ENCODE assay signal across 17 cellular contexts in the genomic region with DNA sequence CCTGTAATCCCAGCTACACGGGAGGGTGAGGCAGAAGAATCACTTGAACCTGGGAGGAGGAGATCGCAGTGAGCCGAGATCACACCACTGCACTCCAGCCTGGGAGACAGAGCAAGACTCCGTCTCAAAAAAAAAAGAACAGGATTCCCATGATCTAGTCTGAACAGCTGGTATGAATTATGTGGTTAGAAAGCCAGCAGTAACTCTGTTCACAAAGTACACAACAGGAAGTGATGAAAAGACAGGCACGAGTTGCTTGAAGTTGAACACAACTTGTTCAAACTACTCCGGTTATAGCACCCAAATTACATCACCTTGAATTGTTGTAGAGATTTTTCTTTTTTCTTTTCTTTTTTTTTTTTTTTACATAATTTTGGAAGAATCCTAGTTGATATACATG.
DNase-seq lines count a peak whose midpoint lies in the region; ATAC-seq and TF ChIP-seq lines count a peak whose summit lies in the region.
"Had no signal": no experiment of that assay in that cellular context is flagged by ENCODE, and none has a peak within 500 bp of the region (broad histone marks: within the 10 kb centered on the region; RNA-seq: fewer than 3 reads in every experiment).

No MANE protein-coding gene starts in this region.

- H3K4me3 Mint-ChIP-seq in CD4-positive, alpha-beta T cell = no peak overlapping the region
- no peak overlapping the region for H3K4me3 Mint-ChIP-seq in effector memory CD8-positive, alpha-beta T cell
- no peak overlapping the region for H3K4me3 Mint-ChIP-seq in osteocyte (ENCODE audit: unreplicated experiment)
- no peak overlapping the region for H3K4me3 Mint-ChIP-seq in natural killer cell treated with Interleukin-12 subunit alpha and Interleukin-12 subunit beta and Interleukin-15 and Interleukin-18, amount 100 ng/mL, for 72 hours
- H3K4me3 Mint-ChIP-seq: naive B cell had no signal

- no peaks in the 10 kb centered on the region for H3K36me3 ChIP-seq in prostate gland
- H3K36me3 ChIP-seq: right lobe of liver had no signal

- no peak for TF ChIP-seq CTCF in CD4-positive, alpha-beta T cell (IDR thresholded peaks at IDR 0.05)
- TF ChIP-seq CTCF in osteocyte (IDR thresholded peaks at IDR 0.05) (no peak), prostate gland (IDR thresholded peaks at IDR 0.05) (no peak)

- H3K27me3 ChIP-seq in CD4-positive, alpha-beta T cell (ENCODE audit: control insufficient read depth, insufficient read depth, low read length) = no peaks in the 10 kb centered on the region
- no peaks in the 10 kb centered on the region for H3K27me3 ChIP-seq in prostate gland (replicated peaks; ENCODE audit: insufficient read depth)
- H3K27me3 ChIP-seq: right lobe of liver had no signal

- TF ChIP-seq POLR2A in prostate gland (IDR thresholded peaks at IDR 0.05) = no peak

- H3K9me3 Mint-ChIP-seq in CD4-positive, alpha-beta T cell = no peaks in the 10 kb centered on the region
- no peaks in the 10 kb centered on the region for H3K9me3 Mint-ChIP-seq in effector memory CD8-positive, alpha-beta T cell
- peaks cover 5% of the 10 kb centered on the region for H3K9me3 Mint-ChIP-seq in osteocyte (ENCODE audit: unreplicated experiment)
- no peaks in the 10 kb centered on the region for H3K9me3 Mint-ChIP-seq in natural killer cell treated with Interleukin-12 subunit alpha and Interleukin-12 subunit beta and Interleukin-15 and Interleukin-18, amount 100 ng/mL, for 72 hours
- H3K9me3 Mint-ChIP-seq: naive B cell, T-cell had no signal

- H3K27ac Mint-ChIP-seq in CD4-positive, alpha-beta T cell = no peak overlapping the region
- peak overlapping the region; percentile 57 to 67 for H3K27ac Mint-ChIP-seq in effector memory CD8-positive, alpha-beta T cell
- peak overlapping the region; percentile 85 for H3K27ac Mint-ChIP-seq in osteocyte (ENCODE audit: unreplicated experiment)
- no peak overlapping the region for H3K27ac Mint-ChIP-seq in natural killer cell treated with Interleukin-12 subunit alpha and Interleukin-12 subunit beta and Interleukin-15 and Interleukin-18, amount 100 ng/mL, for 72 hours
- H3K27ac Mint-ChIP-seq: T-cell had no signal

- peaks cover 29% of the 10 kb centered on the region for H3K4me1 Mint-ChIP-seq in CD4-positive, alpha-beta T cell (ENCODE audit: low read depth)
- H3K4me1 Mint-ChIP-seq in effector memory CD8-positive, alpha-beta T cell (ENCODE audit: low read depth in 2 of 2) = peaks cover 5 to 15% of the 10 kb centered on the region in 2 donors
- H3K4me1 Mint-ChIP-seq in osteocyte (ENCODE audit: unreplicated experiment) = peaks cover 42% of the 10 kb centered on the region
- peaks cover 15 to 19% of the 10 kb centered on the region in 2 donors for H3K4me1 Mint-ChIP-seq in natural killer cell treated with Interleukin-12 subunit alpha and Interleukin-12 subunit beta and Interleukin-15 and Interleukin-18, amount 100 ng/mL, for 72 hours (ENCODE audit: low read depth in 2 of 2)

- H3K36me3 Mint-ChIP-seq in CD4-positive, alpha-beta T cell (ENCODE audit: low read depth) = peaks cover 58% of the 10 kb centered on the region
- H3K36me3 Mint-ChIP-seq in effector memory CD8-positive, alpha-beta T cell (ENCODE audit: insufficient read depth) = peaks cover 3% of the 10 kb centered on the region
- H3K36me3 Mint-ChIP-seq in osteocyte (ENCODE audit: unreplicated experiment) = peaks cover 20% of the 10 kb centered on the region
- H3K36me3 Mint-ChIP-seq in natural killer cell treated with Interleukin-12 subunit alpha and Interleukin-12 subunit beta and Interleukin-15 and Interleukin-18, amount 100 ng/mL, for 72 hours = peaks cover 22% of the 10 kb centered on the region

- intact Hi-C loops in CD4-positive, alpha-beta T cell (cut with DNase I, micrococcal nuclease) = no loop called here
- intact Hi-C loops in prostate gland (cut with DNase I) = no loop called here

- H3K27ac ChIP-seq in CD4-positive, alpha-beta T cell (ENCODE audit: low read depth, low read length) = no peak overlapping the region
- H3K27ac ChIP-seq in prostate gland = no peak overlapping the region
- H3K27ac ChIP-seq: PC-9, right lobe of liver had no signal

- no peak overlapping the region for H3K4me3 ChIP-seq in prostate gland
- H3K4me3 ChIP-seq: PC-9, right lobe of liver had no signal

- no peaks in the 10 kb centered on the region for H3K9me3 ChIP-seq in CD4-positive, alpha-beta T cell (ENCODE audit: control insufficient read depth, low read length)
- no peaks in the 10 kb centered on the region for H3K9me3 ChIP-seq in prostate gland
- H3K9me3 ChIP-seq: right lobe of liver had no signal

- 81% methylated on average over 6 of the region's 6 CpGs for WGBS in prostate gland

- no peaks in the 10 kb centered on the region for H3K27me3 Mint-ChIP-seq in CD4-positive, alpha-beta T cell
- no peaks in the 10 kb centered on the region for H3K27me3 Mint-ChIP-seq in effector memory CD8-positive, alpha-beta T cell
- H3K27me3 Mint-ChIP-seq in osteocyte (ENCODE audit: unreplicated experiment) = no peaks in the 10 kb centered on the region
- no peaks in the 10 kb centered on the region for H3K27me3 Mint-ChIP-seq in natural killer cell treated with Interleukin-12 subunit alpha and Interleukin-12 subunit beta and Interleukin-15 and Interleukin-18, amount 100 ng/mL, for 72 hours
- H3K27me3 Mint-ChIP-seq: naive B cell, T-cell had no signal

- CTCF ChIA-PET in CD4-positive, alpha-beta T cell (lab: Charles Lee) = no interaction called here

- POLR2A ChIA-PET in CD4-positive, alpha-beta T cell (lab: Charles Lee) = no interaction called here

- H3K4me1 ChIP-seq in prostate gland (replicated peaks) = no peaks in the 10 kb centered on the region
- H3K4me1 ChIP-seq: right lobe of liver had no signal

- ATAC-seq in CD4-positive, alpha-beta T cell (ENCODE audit: poor library complexity) = peak; percentile 41
- no peak for ATAC-seq in effector memory CD8-positive, alpha-beta T cell (replicated peaks)
- ATAC-seq in natural killer cell treated with Interleukin-12 subunit alpha and Interleukin-12 subunit beta and Interleukin-15 and Interleukin-18, amount 100 ng/mL, for 72 hours = no peak
- ATAC-seq in HG03025 (IDR thresholded peaks at IDR 0.05; ENCODE audit: low FRiP score, unreplicated experiment) = no peak
- ATAC-seq: right lobe of liver had no signal

- no peak for DNase-seq in CD4-positive, alpha-beta T cell
- DNase-seq in MV-4-11 (lab: John Stamatoyannopoulos, UW) = peak; percentile 47
- no peak for DNase-seq in effector memory CD8-positive, alpha-beta T cell
- no peak for DNase-seq in osteocyte (ENCODE audit: extremely low spot score, unreplicated experiment)
- DNase-seq in prostate gland (ENCODE audit: low spot score) = no peak
- no peak for DNase-seq in natural killer cell treated with Interleukin-12 subunit alpha and Interleukin-12 subunit beta and Interleukin-15 and Interleukin-18, amount 100 ng/mL, for 72 hours (ENCODE audit: low spot score)
- DNase-seq in DMS53 (lab: John Stamatoyannopoulos, UW) = no peak
- DNase-seq: activated CD4-positive, CD25-positive, alpha-beta regulatory T cell treated with anti-CD3 and anti-CD28 coated beads, Interleukin-2, amount 50 U/mL, for 72 hours; activated T-cell treated with anti-CD3 and anti-CD28 coated beads, Interleukin-2, amount 50 U/mL, for 1 hour; glutamatergic neuron; naive B cell; NCI-H1105 treated with DMSO at 0.1 percent for 48 hours; NCI-H446; PC-9; right lobe of liver had no signal

Comparison
In these comparisons a context has a peak if more than half of its experiments do, and no peak if none do; other contexts are left out.
1. H3K27ac Mint-ChIP-seq: peak in effector memory CD8-positive, alpha-beta T cell (2 of 2) and osteocyte (single experiment); none in CD4-positive, alpha-beta T cell (single experiment) and natural killer cell treated with Interleukin-12 subunit alpha and Interleukin-12 subunit beta and Interleukin-15 and Interleukin-18, amount 100 ng/mL, for 72 hours (0 of 2).